20 cellular contexts compared by ENCODE assay signal in the genomic region with DNA sequence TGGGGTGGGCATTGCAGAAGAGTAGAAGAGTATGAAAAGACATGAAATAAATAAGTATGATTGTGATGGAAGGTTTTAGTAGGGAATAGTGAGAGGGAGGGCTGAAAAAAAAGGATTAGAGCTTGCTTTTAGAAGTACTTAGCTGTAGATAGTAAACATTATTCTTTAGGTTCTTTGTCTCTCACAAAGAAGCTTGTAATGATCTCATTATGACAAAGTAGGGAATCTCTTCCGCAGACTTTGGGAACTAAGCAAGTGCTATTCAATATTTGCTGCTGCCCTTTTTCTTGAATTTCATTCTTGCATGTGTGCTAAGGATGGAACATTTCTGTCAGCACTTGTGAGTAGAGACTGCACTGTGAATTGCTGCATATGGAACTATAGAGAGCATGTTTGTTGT.
DNase-seq lines count a peak whose midpoint lies in the region; ATAC-seq, FAIRE-seq and TF ChIP-seq lines count a peak whose summit lies in the region.
"Had no signal": no experiment of that assay in that cellular context is flagged by ENCODE, and none has a peak within 500 bp of the region (broad histone marks: within the 10 kb centered on the region; RNA-seq: fewer than 3 reads in every experiment).

No MANE protein-coding gene starts in this region.

- H3K27me3 Mint-ChIP-seq in nephron (ENCODE audit: low read depth), result no peaks in the 10 kb centered on the region
- H3K27me3 Mint-ChIP-seq: activated CD4-positive, alpha-beta memory T cell treated with anti-CD3 and anti-CD28 coated beads for 36 hours had no signal

- H3K79me2 ChIP-seq in K562 (ENCODE audit: control insufficient read depth, insufficient read depth, low read length), result no peaks in the 10 kb centered on the region

- no peaks in the 10 kb centered on the region for H3K9me1 ChIP-seq in K562 (ENCODE audit: control insufficient read depth, insufficient read depth, low read length)

- H2AFZ ChIP-seq in K562 (ENCODE audit: low read depth, low read length), result no peak overlapping the region

- H3K9me3 ChIP-seq in HUES6 (ENCODE audit: control insufficient read depth, insufficient read depth, low read depth, low read length) (no peaks in the 10 kb centered on the region), K562 (replicated peaks; ENCODE audit: control insufficient read depth, insufficient read depth, low read depth, low read length) (no peaks in the 10 kb centered on the region)
- H3K9me3 ChIP-seq: gastroesophageal sphincter, right lobe of liver, testis, uterus had no signal

- POLR2A ChIA-PET in K562 (lab: Yijun Ruan, JAX), result interaction anchor here (0.9 to 2.2 kb wide), 5 partner anchors 19 to 196 kb away, joined by 3 to 5 read pairs (median 3); no protein-coding TSS in a partner anchor

- H3K4me3 ChIP-seq in HUES6 (ENCODE audit: low read depth, low read length) (no peak overlapping the region), K562 (no peak overlapping the region)
- H3K4me3 ChIP-seq: gastroesophageal sphincter, right lobe of liver, testis, uterus had no signal

- TF ChIP-seq CTCF in K562 (IDR thresholded peaks at IDR 0.05 in 2 of 3, conservative IDR thresholded peaks at IDR 0.05 in 1 of 3; ENCODE audit: insufficient read depth in 2 of 3, low read depth in 1 of 3, low read length in 3 of 3), result no peak
- TF ChIP-seq CTCF in nephron (IDR thresholded peaks at IDR 0.05; ENCODE audit: unreplicated experiment in 3 of 3), result no peak

- peak; percentile 72 for DNase-seq in DMS79 treated with DMSO at 0.1 percent for 48 hours (lab: John Stamatoyannopoulos, UW)
- no peak for DNase-seq in K562 (ENCODE audit: extremely low read depth in 1 of 4, low spot score in 3 of 4)
- no peak for DNase-seq in activated effector memory CD4-positive, alpha-beta T cell treated with anti-CD3 and anti-CD28 coated beads, Interleukin-2, amount 50 U/mL, for 16 hours
- no peak for DNase-seq in NCI-H2171 (lab: John Stamatoyannopoulos, UW)
- no peak for DNase-seq in NCI-H1694 treated with DMSO at 0.1 percent for 48 hours (lab: John Stamatoyannopoulos, UW)
- DNase-seq: activated CD4-positive, alpha-beta memory T cell treated with anti-CD3 and anti-CD28 coated beads for 36 hours; activated gamma-delta T cell; C1 segment of cervical spinal cord; cortex of kidney; KG1; NCI-H1417 treated with DMSO at 0.1 percent for 48 hours; nephron progenitor cell; right lobe of liver; stimulated activated CD4-positive, alpha-beta T cell treated with anti-CD3 and anti-CD28 coated beads, Interleukin-4, amount 100 ng/mL, for 4 hours; stimulated activated naive CD4-positive, alpha-beta T cell; testis; uterus had no signal

- H3K36me3 Mint-ChIP-seq in nephron (ENCODE audit: low read depth), result peaks cover 2% of the 10 kb centered on the region

- no peak for FAIRE-seq in K562 (lab: Jason Lieb, UNC)

- CTCF ChIA-PET in K562 (lab: Yijun Ruan, JAX; ENCODE audit: low intra/inter-chr PET ratio), result interaction anchor here (1.1 to 5.2 kb wide), 4 partner anchors 138 to 317 kb away, joined by 3 to 54 read pairs (median 26); no protein-coding TSS in a partner anchor

- no peak overlapping the region for H3K4me2 ChIP-seq in K562 (ENCODE audit: insufficient read depth, low read length)

- intact Hi-C loops in K562 (cut with micrococcal nuclease), result loop anchor here (1.0 to 10.0 kb wide), 6 partner anchors 138 to 952 kb away; no protein-coding TSS in a partner anchor

- H3K9ac ChIP-seq in HUES6 (ENCODE audit: low read length) (no peak overlapping the region), K562 (ENCODE audit: insufficient read depth in 1 of 2, low read depth in 2 of 2, low read length in 2 of 2) (no peak overlapping the region)

- in situ Hi-C loops in K562 (cut with MboI), result loop anchor here (5.0 kb wide), 1 partner anchor 139 kb away; no protein-coding TSS in a partner anchor

- no peaks in the 10 kb centered on the region for H3K9me3 Mint-ChIP-seq in nephron
- H3K9me3 Mint-ChIP-seq: activated CD4-positive, alpha-beta memory T cell treated with anti-CD3 and anti-CD28 coated beads for 36 hours; nephron progenitor cell had no signal

- no peak overlapping the region for H3K4me3 Mint-ChIP-seq in nephron
- H3K4me3 Mint-ChIP-seq: activated CD4-positive, alpha-beta memory T cell treated with anti-CD3 and anti-CD28 coated beads for 36 hours; nephron progenitor cell had no signal

- 91% methylated on average over 1 of the region's 1 CpG for WGBS in K562 (ENCODE audit: insufficient coverage, low coverage, missing lambda C conversion rate)

- no TSS peak for BruUV-seq in K562 (replicated peaks; lab: Mats Ljungman, UMichigan)

- 0 out of 2 replicates have a peak overlapping the region, but pooled peaks have one; percentile 4 for H3K27ac ChIP-seq in HUES6 (ENCODE audit: low read depth, low read length)
- H3K27ac ChIP-seq in K562 (ENCODE audit: extremely low read depth, low read depth, low read length), result no peak overlapping the region
- H3K27ac ChIP-seq: gastroesophageal sphincter, right lobe of liver, testis, uterus had no signal

- H3K27ac Mint-ChIP-seq in nephron, result peak overlapping the region; percentile 0 to 28 (median 24)
- H3K27ac Mint-ChIP-seq: activated CD4-positive, alpha-beta memory T cell treated with anti-CD3 and anti-CD28 coated beads for 36 hours; nephron progenitor cell had no signal

- no peak for ATAC-seq in K562
- ATAC-seq: gastroesophageal sphincter, right lobe of liver had no signal

- peaks cover 54% of the 10 kb centered on the region for H3K4me1 Mint-ChIP-seq in nephron
- H3K4me1 Mint-ChIP-seq: nephron progenitor cell had no signal

- H3K36me3 ChIP-seq in HUES6 (ENCODE audit: control insufficient read depth, insufficient read depth, low read length) (no peaks in the 10 kb centered on the region), K562 (ENCODE audit: control insufficient read depth, insufficient read depth, low read length) (peaks cover 16% of the 10 kb centered on the region; the same call in 2 of the 3 replicates)
- H3K36me3 ChIP-seq: right lobe of liver, uterus had no signal

- no peak for TF ChIP-seq RAD21 in K562 (CRISPR knock-in tag; conservative IDR thresholded peaks at IDR 0.05 in 1 of 2, IDR thresholded peaks at IDR 0.05 in 1 of 2)

- no peak for TF ChIP-seq POLR2A in K562 (conservative IDR thresholded peaks at IDR 0.05)

- H3K4me1 ChIP-seq in HUES6 (ENCODE audit: control insufficient read depth, insufficient read depth, low read length) (peaks cover 18% of the 10 kb centered on the region; the same call in 1 of the 2 replicates), K562 (replicated peaks in 1 of 2; ENCODE audit: control insufficient read depth in 2 of 2, insufficient read depth in 2 of 2, low read length in 2 of 2) (peaks cover 0 to 15% of the 10 kb centered on the region in 2 experiments; a peak in 3 of 5 replicates)
- H3K4me1 ChIP-seq: testis, uterus had no signal

- H3K27me3 ChIP-seq in HUES6 (ENCODE audit: control insufficient read depth, insufficient read depth, low read length) (no peaks in the 10 kb centered on the region), K562 (ENCODE audit: control insufficient read depth in 2 of 2, insufficient read depth in 2 of 2, low read length in 2 of 2) (no peaks in the 10 kb centered on the region)
- H3K27me3 ChIP-seq: gastroesophageal sphincter, right lobe of liver, testis, uterus had no signal

- no peaks in the 10 kb centered on the region for H4K20me1 ChIP-seq in K562 (replicated peaks; ENCODE audit: control insufficient read depth, insufficient read depth, low read length)

- no peak for TF ChIP-seq EP300 in K562 (IDR thresholded peaks at IDR 0.05; ENCODE audit: low read length)

TF ChIP-seq in K562, 482 proteins besides CTCF, POLR2A, EP300 and RAD21 (continues in another document):
- TF ChIP-seq ZNF146 (CRISPR knock-in tag; IDR thresholded peaks at IDR 0.05; ENCODE audit: unreplicated experiment), result no peak
- TF ChIP-seq RB1 (IDR thresholded peaks at IDR 0.05; ENCODE audit: low read depth), result no peak
- no peak for TF ChIP-seq EGR1 (conservative IDR thresholded peaks at IDR 0.05)
- TF ChIP-seq ZNF212 (CRISPR knock-in tag; IDR thresholded peaks at IDR 0.05), result no peak
- no peak for TF ChIP-seq TEAD1 (CRISPR knock-in tag; IDR thresholded peaks at IDR 0.05)
- TF ChIP-seq, protein P1, sequence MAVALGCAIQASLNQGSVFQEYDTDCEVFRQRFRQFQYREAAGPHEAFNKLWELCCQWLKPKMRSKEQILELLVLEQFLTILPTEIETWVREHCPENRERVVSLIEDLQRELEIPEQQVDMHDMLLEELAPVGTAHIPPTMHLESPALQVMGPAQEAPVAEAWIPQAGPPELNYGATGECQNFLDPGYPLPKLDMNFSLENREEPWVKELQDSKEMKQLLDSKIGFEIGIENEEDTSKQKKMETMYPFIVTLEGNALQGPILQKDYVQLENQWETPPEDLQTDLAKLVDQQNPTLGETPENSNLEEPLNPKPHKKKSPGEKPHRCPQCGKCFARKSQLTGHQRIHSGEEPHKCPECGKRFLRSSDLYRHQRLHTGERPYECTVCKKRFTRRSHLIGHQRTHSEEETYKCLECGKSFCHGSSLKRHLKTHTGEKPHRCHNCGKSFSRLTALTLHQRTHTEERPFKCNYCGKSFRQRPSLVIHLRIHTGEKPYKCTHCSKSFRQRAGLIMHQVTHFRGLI (CRISPR knock-in tag; IDR thresholded peaks at IDR 0.05), result no peak
- TF ChIP-seq NONO (IDR thresholded peaks at IDR 0.05; ENCODE audit: low read depth in 2 of 2, low read length in 1 of 2), result 0 out of 4 replicates have a peak, but pooled peaks of 1 of the 2 experiments have one; percentile 16
- no peak for TF ChIP-seq ZNF589 (CRISPR knock-in tag; IDR thresholded peaks at IDR 0.05; ENCODE audit: low read depth)
- no peak for TF ChIP-seq ZZZ3 (IDR thresholded peaks at IDR 0.05)
- no peak for TF ChIP-seq CSDE1 (IDR thresholded peaks at IDR 0.05)
- TF ChIP-seq, protein P2, sequence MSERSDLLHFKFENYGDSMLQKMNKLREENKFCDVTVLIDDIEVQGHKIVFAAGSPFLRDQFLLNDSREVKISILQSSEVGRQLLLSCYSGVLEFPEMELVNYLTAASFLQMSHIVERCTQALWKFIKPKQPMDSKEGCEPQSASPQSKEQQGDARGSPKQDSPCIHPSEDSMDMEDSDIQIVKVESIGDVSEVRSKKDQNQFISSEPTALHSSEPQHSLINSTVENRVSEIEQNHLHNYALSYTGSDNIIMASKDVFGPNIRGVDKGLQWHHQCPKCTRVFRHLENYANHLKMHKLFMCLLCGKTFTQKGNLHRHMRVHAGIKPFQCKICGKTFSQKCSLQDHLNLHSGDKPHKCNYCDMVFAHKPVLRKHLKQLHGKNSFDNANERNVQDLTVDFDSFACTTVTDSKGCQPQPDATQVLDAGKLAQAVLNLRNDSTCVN (CRISPR knock-in tag; IDR thresholded peaks at IDR 0.05), result no peak
- no peak for TF ChIP-seq CHD1 (IDR thresholded peaks at IDR 0.05; ENCODE audit: low read length)
- TF ChIP-seq, protein P3, sequence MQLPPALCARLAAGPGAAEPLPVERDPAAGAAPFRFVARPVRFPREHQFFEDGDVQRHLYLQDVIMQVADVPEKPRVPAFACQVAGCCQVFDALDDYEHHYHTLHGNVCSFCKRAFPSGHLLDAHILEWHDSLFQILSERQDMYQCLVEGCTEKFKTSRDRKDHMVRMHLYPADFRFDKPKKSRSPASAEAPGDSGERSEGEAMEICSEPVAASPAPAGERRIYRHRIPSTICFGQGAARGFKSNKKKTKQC (CRISPR knock-in tag; IDR thresholded peaks at IDR 0.05), result no peak
- TF ChIP-seq BACH1 (tag; IDR thresholded peaks at IDR 0.05), result no peak
